In the genomic region with DNA sequence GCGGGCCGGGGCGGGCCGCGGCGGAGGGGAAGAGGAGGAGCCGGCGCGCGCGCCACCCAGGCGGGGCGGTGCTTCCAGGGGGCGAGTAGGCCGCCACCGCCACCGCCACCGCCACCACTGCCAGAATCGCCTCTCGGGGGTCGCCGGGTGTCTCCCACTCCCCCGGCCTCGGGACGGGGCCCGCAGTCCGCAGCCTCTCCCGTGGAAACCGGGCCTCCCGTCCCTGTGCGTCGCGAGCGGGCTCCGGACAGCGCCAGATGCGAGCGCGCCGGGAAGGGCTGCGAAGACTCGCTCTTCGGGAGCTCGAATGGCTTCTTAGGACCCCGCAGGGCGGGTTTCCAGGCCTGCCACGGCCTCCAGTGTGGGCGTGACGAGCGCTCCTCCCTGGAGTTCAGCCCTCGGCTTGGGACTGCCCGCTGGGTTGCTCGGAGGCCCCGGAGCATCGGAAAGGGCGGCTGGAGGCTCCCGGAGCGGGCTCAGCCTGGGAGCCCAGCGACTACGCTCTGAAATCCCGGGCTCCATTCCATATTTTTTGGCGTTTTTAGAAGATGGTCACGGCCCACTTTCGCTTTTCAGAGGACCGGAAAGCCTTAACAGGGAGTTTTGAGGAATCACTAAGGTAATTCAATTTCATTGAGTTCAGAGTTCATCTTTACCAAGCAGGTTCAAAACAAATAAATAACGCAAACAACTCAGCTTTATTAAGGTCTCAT, we compare ENCODE assay signal across 8 cellular contexts. TPM values are rescaled to one million over a fixed set of nuclear protein-coding genes. Genes with fewer than 3 reads are reported as not detected.
A peak's percentile ranks its signal among the peaks of the same experiment; 100 is the strongest.
DNase-seq lines count a peak whose midpoint lies in the region; ATAC-seq and TF ChIP-seq lines count a peak whose summit lies in the region.

No MANE protein-coding gene starts in this region.

- ATAC-seq in GM21515 (IDR thresholded peaks at IDR 0.05; ENCODE audit: unreplicated experiment): peak; percentile 87

- WGBS in HUES64: under 1% methylated on average over 66 of the region's 66 CpGs

- peak overlapping the region; percentile 88 for H3K4me2 ChIP-seq in OCI-LY3 (ENCODE audit: low read length)

- H4K20me1 ChIP-seq in OCI-LY3 (ENCODE audit: insufficient read depth, low read length): peaks cover 4% of the 10 kb centered on the region; the same call in 1 of the 2 replicates

- 0 out of 2 replicates have a peak, but pooled peaks cover 6% of the 10 kb centered on the region for H3K9me3 ChIP-seq in HUES64 (ENCODE audit: insufficient read depth, low read depth, low read length)
- H3K9me3 ChIP-seq in OCI-LY3 (ENCODE audit: insufficient read depth, low read length): peaks cover 16% of the 10 kb centered on the region

- no peaks in the 10 kb centered on the region for H3K27me3 ChIP-seq in HUES64 (ENCODE audit: insufficient read depth, low read length)
- H3K27me3 ChIP-seq in OCI-LY3 (ENCODE audit: low read depth, low read length): no peaks in the 10 kb centered on the region

- peak overlapping the region; percentile 85 for H2AFZ ChIP-seq in OCI-LY3 (ENCODE audit: low read depth, low read length)

- H3K4me1 ChIP-seq in HUES64 (ENCODE audit: insufficient read depth, low read length) (peaks cover 6% of the 10 kb centered on the region), OCI-LY3 (ENCODE audit: low read length) (peaks cover 11% of the 10 kb centered on the region)

- H3K36me3 ChIP-seq in HUES64 (ENCODE audit: insufficient read depth, low read length): peaks cover 11% of the 10 kb centered on the region
- H3K36me3 ChIP-seq in OCI-LY3 (replicated peaks; ENCODE audit: low read depth, low read length): peaks cover 24% of the 10 kb centered on the region

- TF ChIP-seq CTCF in OCI-LY3 (IDR thresholded peaks at IDR 0.05; ENCODE audit: low read depth, low read length): no peak
- no peak for TF ChIP-seq CTCF in epithelial cell of esophagus (IDR thresholded peaks at IDR 0.05; ENCODE audit: insufficient read depth, low read depth, low read length, missing control alignments)

- H3K9ac ChIP-seq in HUES64 (ENCODE audit: low read depth, low read length) (peak overlapping the region; percentile 84), OCI-LY3 (ENCODE audit: low read length) (peak overlapping the region; percentile 78)

- DNase-seq in DMS 273 (lab: John Stamatoyannopoulos, UW; ENCODE audit: unreplicated experiment): peak; percentile 99
- peak; percentile 74 for DNase-seq in activated T-cell treated with anti-CD3 and anti-CD28 coated beads for 4 hours
- DNase-seq in epithelial cell of esophagus (ENCODE audit: low read depth): peak; percentile 99
- peak; percentile 89 for DNase-seq in middle frontal gyrus (ENCODE audit: extremely low spot score, low spot score)
- DNase-seq in stimulated activated CD8-positive, alpha-beta memory T cell treated with anti-CD3 and anti-CD28 coated beads, Interleukin-2, amount 100 ng/mL, for 48 hours (ENCODE audit: low read depth in 2 of 2): peak; percentile 75 to 77

- H3K4me3 ChIP-seq in HUES64 (ENCODE audit: low read length) (peak overlapping the region; percentile 73), OCI-LY3 (ENCODE audit: low read length) (peak overlapping the region; percentile 81), epithelial cell of esophagus (ENCODE audit: low read length) (peak overlapping the region; percentile 78)

- peak overlapping the region; percentile 85; the same call in 1 of the 2 replicates for H3K27ac ChIP-seq in HUES64 (ENCODE audit: low read depth, low read length)
- H3K27ac ChIP-seq in OCI-LY3 (ENCODE audit: low read length): peak overlapping the region; percentile 30

- H3K79me2 ChIP-seq in OCI-LY3 (ENCODE audit: low read length): peaks cover 20% of the 10 kb centered on the region

RNA-seq across cellular contexts. Expression of a gene that starts 0.4 kb away (rescaled TPM):
- polyA plus RNA-seq in HUES64 (2013, experiment 1 of 2): 22.9 TPM
- 29.0 TPM for polyA plus RNA-seq in HUES64 (2013, experiment 2 of 2)

RNA-seq across cellular contexts. Expression of a gene that starts 47.8 kb away (rescaled TPM):
- polyA plus RNA-seq in HUES64 (2013, experiment 1 of 2): 1.9 TPM
- polyA plus RNA-seq in HUES64 (2013, experiment 2 of 2): 1.9 TPM

RNA-seq across cellular contexts. Expression of a gene that starts 54.9 kb away (rescaled TPM):
- polyA plus RNA-seq in HUES64 (2013, experiment 1 of 2): 23.4 TPM
- 21.6 TPM for polyA plus RNA-seq in HUES64 (2013, experiment 2 of 2)

Comparison
In these comparisons a context has a peak if more than half of its experiments do, and no peak if none do; other contexts are left out.
1. Peak in every context shown above with its lines: DNase-seq, ATAC-seq, H3K4me3 ChIP-seq and H3K27ac ChIP-seq.